In the genomic region with DNA sequence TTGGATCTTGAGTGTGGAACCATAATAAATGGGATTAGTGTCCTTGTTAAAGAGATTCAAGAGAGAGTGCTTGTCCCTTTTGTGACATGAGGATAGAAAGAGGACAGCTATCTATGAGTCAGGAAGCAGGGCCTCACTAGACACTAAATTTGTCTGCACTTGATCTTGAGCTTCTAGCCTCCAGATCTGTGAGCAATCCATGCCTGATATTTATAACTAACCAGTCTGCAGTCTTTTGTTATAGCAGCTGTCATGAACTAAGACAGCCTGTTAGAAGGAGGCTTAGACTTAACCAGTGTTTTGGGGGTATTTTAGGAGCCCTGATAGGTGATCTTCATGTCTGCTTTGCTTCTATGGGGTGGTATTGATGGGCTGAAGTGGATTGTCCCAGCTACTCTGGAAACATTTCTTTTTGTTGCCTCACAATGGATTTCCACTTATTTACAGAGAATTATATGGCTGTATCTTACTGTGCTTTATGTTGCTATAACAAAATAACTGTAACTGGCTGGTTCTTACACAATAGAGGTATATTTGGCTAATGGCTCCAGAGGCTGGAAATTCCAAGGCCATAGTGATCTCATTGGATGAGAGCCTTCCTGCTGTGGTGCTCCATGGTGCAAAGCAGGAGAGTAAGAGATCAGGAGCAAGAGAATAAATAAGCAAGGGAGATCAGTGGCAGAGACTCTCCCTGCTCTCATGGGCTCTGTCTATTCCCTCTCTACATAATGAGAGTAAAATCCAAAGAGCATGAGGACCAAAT, we compare ENCODE assay signal across 10 cellular contexts. TPM values are rescaled to one million over a fixed set of nuclear protein-coding genes. Genes with fewer than 3 reads are reported as not detected.
DNase-seq lines count a peak whose midpoint lies in the region; ATAC-seq and TF ChIP-seq lines count a peak whose summit lies in the region.
"Had no signal": no experiment of that assay in that cellular context is flagged by ENCODE, and none has a peak within 500 bp of the region (broad histone marks: within the 10 kb centered on the region; RNA-seq: fewer than 3 reads in every experiment).

No MANE protein-coding gene starts in this region.

- ATAC-seq in heart right ventricle: peak in 5 of 8 donors; percentile 7 to 56 (median 21)
- ATAC-seq in Right ventricle myocardium superior (ENCODE audit: poor library complexity): no peak
- peak; percentile 21 for ATAC-seq in omental fat pad (ENCODE audit: low FRiP score)
- no peak for ATAC-seq in aorta (ENCODE audit: low FRiP score)

- H3K27ac ChIP-seq in heart right ventricle (peak overlapping the region; percentile 33 to 93 (median 83)), aorta (ENCODE audit: low read depth in 1 of 2, low read length in 2 of 2) (peak overlapping the region; percentile 19 to 98)

- intact Hi-C loops in heart right ventricle (cut with DNase I) (loop anchor here in 2 of 10 donors (10.0 kb wide), 2 partner anchors 46 to 56 kb away; no protein-coding TSS in a partner anchor), Right ventricle myocardium superior (cut with DNase I) (no loop called here), aorta (cut with DNase I) (loop anchor here (2.0 to 10.0 kb wide), 4 partner anchors 30 to 129 kb away; no protein-coding TSS in a partner anchor)

- DNase-seq in heart right ventricle: no peak
- no peak for DNase-seq in Right ventricle myocardium superior
- peak; percentile 38 for DNase-seq in fibroblast of the conjunctiva (ENCODE audit: low read depth)
- no peak for DNase-seq in omental fat pad (ENCODE audit: low spot score)
- DNase-seq in aorta: no peak
- DNase-seq in NCI-H2029 (lab: John Stamatoyannopoulos, UW): no peak
- DNase-seq in stimulated activated CD4-positive, alpha-beta T cell treated with anti-CD3 and anti-CD28 coated beads, Interleukin-4, amount 100 ng/mL, for 1 hour: no peak
- no peak for DNase-seq in stimulated activated CD4-positive, alpha-beta T cell treated with anti-CD3 and anti-CD28 coated beads, Interleukin-4, amount 100 ng/mL, for 24 hours
- DNase-seq: activated CD8-positive, alpha-beta memory T cell treated with anti-CD3 and anti-CD28 coated beads for 24 hours; NCI-H2081 treated with DMSO at 0.1 percent for 48 hours had no signal

- H3K4me1 ChIP-seq in heart right ventricle (peaks cover 0 to 29% (median 23%) of the 10 kb centered on the region in 9 donors), aorta (ENCODE audit: control insufficient read depth in 1 of 2, insufficient read depth in 2 of 2, low read length in 2 of 2) (peaks cover 0 to 10% of the 10 kb centered on the region in 2 donors)

- no peaks in the 10 kb centered on the region for H3K36me3 ChIP-seq in heart right ventricle
- no peaks in the 10 kb centered on the region for H3K36me3 ChIP-seq in aorta (ENCODE audit: control insufficient read depth in 1 of 2, insufficient read depth in 2 of 2, low read length in 1 of 2)

- peaks cover 0 to 17% (median 0%) of the 10 kb centered on the region in 11 donors for H3K9me3 ChIP-seq in heart right ventricle
- no peaks in the 10 kb centered on the region for H3K9me3 ChIP-seq in aorta (ENCODE audit: control insufficient read depth, low read length)

- H3K4me3 ChIP-seq in heart right ventricle (peak overlapping the region in 3 of 10 donors; percentile 0 to 27 (median 17)), aorta (ENCODE audit: low read length in 2 of 2) (no peak overlapping the region)

- H3K27me3 ChIP-seq in heart right ventricle (no peaks in the 10 kb centered on the region), aorta (ENCODE audit: control insufficient read depth in 1 of 2, insufficient read depth in 2 of 2, low read length in 1 of 2) (no peaks in the 10 kb centered on the region)

- TF ChIP-seq CTCF in heart right ventricle (IDR thresholded peaks at IDR 0.05): no peak
- no peak for TF ChIP-seq CTCF in omental fat pad (IDR thresholded peaks at IDR 0.05)

RNA-seq across cellular contexts. Expression of a gene that starts 23.4 kb away (rescaled TPM):
- 10 to 100 TPM in 9 of 10 donors, 1 to 10 TPM in 1; 8.2 to 30.6 (median 18.9) TPM for total RNA-seq in heart right ventricle
- polyA plus RNA-seq in heart right ventricle: 10 to 100 TPM; 23.2 to 27.8 TPM
- 30.3 TPM for total RNA-seq in Right ventricle myocardium superior
- total RNA-seq in omental fat pad: 100 to 1,000 TPM in 3 of 4 donors, 10 to 100 TPM in 1; 71.0 to 147 (median 116) TPM
- total RNA-seq in aorta: 10 to 100 TPM; 36.2 to 98.8 TPM
- 100 to 1,000 TPM; 153 to 180 TPM for polyA plus RNA-seq in aorta

Comparison
In these comparisons a context has a peak if more than half of its experiments do, and no peak if none do; other contexts are left out.
1. ATAC-seq: peak in heart right ventricle (5 of 8) and omental fat pad (single experiment); none in Right ventricle myocardium superior (single experiment) and aorta (single experiment).